In genomic region chrX:45722471-45722870, GRCh38 we compare ENCODE assay signal across 20 cellular contexts.
DNase-seq lines count a peak whose midpoint lies in the region; ATAC-seq, FAIRE-seq and TF ChIP-seq lines count a peak whose summit lies in the region.
"Had no signal": no experiment of that assay in that cellular context is flagged by ENCODE, and none has a peak within 500 bp of the region (broad histone marks: within the 10 kb centered on the region; RNA-seq: fewer than 3 reads in every experiment).

No MANE protein-coding gene starts in this region.

- H3K23ac ChIP-seq in neuronal stem cell (ENCODE audit: low read depth, low read length, poor library complexity), result no peak overlapping the region

- DNase-seq in AG10803 (ENCODE audit: low read depth) (peak; percentile 14), RWPE1 (ENCODE audit: low spot score) (no peak), astrocyte (ENCODE audit: low read depth) (peak; percentile 56), iris pigment epithelial cell (ENCODE audit: low read depth) (peak; percentile 59), germinal center (ENCODE audit: low spot score) (no peak), HepG2 (ENCODE audit: low spot score) (no peak), neuronal stem cell (ENCODE audit: low spot score) (no peak), activated gamma-delta T cell treated with Interleukin-2 at 50 U/mL for 16 hours (no peak)
- DNase-seq: CD4-positive, alpha-beta memory T cell; DMS153; DMS79; GF-D8; H9 had no signal

- H4K8ac ChIP-seq in neuronal stem cell (ENCODE audit: low read depth, low read length), result no peak overlapping the region

- H3K27me3 Mint-ChIP-seq in astrocyte (ENCODE audit: low read depth, unreplicated experiment), result no peaks in the 10 kb centered on the region
- H3K27me3 Mint-ChIP-seq: CD4-positive, alpha-beta memory T cell had no signal

- no TSS peak for BruUV-seq in HepG2 (replicated peaks; lab: Mats Ljungman, UMichigan)

- H2BK120ac ChIP-seq in neuronal stem cell (ENCODE audit: low read depth, low read length), result no peak overlapping the region

- intact Hi-C loops in HepG2 (cut with micrococcal nuclease; ENCODE audit: unreplicated experiment), result no loop called here

- ATAC-seq in HepG2, result no peak
- ATAC-seq: A549 had no signal

- H3K36me3 ChIP-seq in astrocyte (ENCODE audit: insufficient read depth, low read length) (no peaks in the 10 kb centered on the region), HepG2 (replicated peaks in 1 of 2; ENCODE audit: control insufficient read depth in 1 of 2, insufficient read depth in 2 of 2, low read length in 2 of 2) (no peaks in the 10 kb centered on the region), neuronal stem cell (replicated peaks in 1 of 2; ENCODE audit: control insufficient read depth in 2 of 2, insufficient read depth in 2 of 2, low read length in 2 of 2) (no peaks in the 10 kb centered on the region)
- H3K36me3 ChIP-seq: BLaER1 had no signal

- WGBS in HepG2 (ENCODE audit: low lambda C conversion rate), result 45% methylated on average over 3 of the region's 3 CpGs
- WGBS in neuronal stem cell (ENCODE audit: extremely low coverage in 2 of 2, insufficient read length in 2 of 2, insufficient replicate concordance in 1 of 2), 2 donors, result no CpG with 5 or more reads among the region's 3 CpGs

- H3K4me1 Mint-ChIP-seq in astrocyte (ENCODE audit: low read depth, unreplicated experiment), result peaks cover 9% of the 10 kb centered on the region
- H3K4me1 Mint-ChIP-seq: CD4-positive, alpha-beta memory T cell had no signal

- peak overlapping the region; percentile 44; the same call in 1 of the 2 replicates for H3K27ac ChIP-seq in RWPE1
- no peak overlapping the region for H3K27ac ChIP-seq in astrocyte (ENCODE audit: low read depth, low read length)
- no peak overlapping the region for H3K27ac ChIP-seq in HepG2 (ENCODE audit: extremely low read length, insufficient read depth, low read length)
- H3K27ac ChIP-seq in neuronal stem cell (replicated peaks; ENCODE audit: low read length), result no peak overlapping the region
- H3K27ac ChIP-seq: 22Rv1, A549, BLaER1, HL-60 had no signal

- no peak overlapping the region for H3K4me2 ChIP-seq in astrocyte (ENCODE audit: low read length)
- H3K4me2 ChIP-seq in HepG2 (ENCODE audit: low read depth, low read length), result no peak overlapping the region
- H3K4me2 ChIP-seq in neuronal stem cell (ENCODE audit: insufficient read depth, low read length, poor library complexity, severe bottlenecking), result no peak overlapping the region
- H3K4me2 ChIP-seq: A549, BLaER1 had no signal

- peak; percentile 98 for FAIRE-seq in astrocyte (lab: Jason Lieb, UNC)
- no peak for FAIRE-seq in HepG2 (lab: Jason Lieb, UNC)
- FAIRE-seq: A549, H1 had no signal

- H3K4me3 Mint-ChIP-seq in astrocyte (ENCODE audit: unreplicated experiment), result no peak overlapping the region
- H3K4me3 Mint-ChIP-seq: CD14-positive monocyte; CD4-positive, alpha-beta memory T cell; H9; IgD-negative memory B cell had no signal

- H2BK15ac ChIP-seq in neuronal stem cell (ENCODE audit: low read length), result no peak overlapping the region

- H3K79me1 ChIP-seq in neuronal stem cell (ENCODE audit: low read depth, low read length), result no peaks in the 10 kb centered on the region

- no peak overlapping the region for H2BK12ac ChIP-seq in neuronal stem cell (ENCODE audit: low read length)

- no peaks in the 10 kb centered on the region for H3K9me3 Mint-ChIP-seq in astrocyte (ENCODE audit: unreplicated experiment)

- CTCF ChIA-PET in RWPE1 (lab: Yijun Ruan, JAX), result no interaction called here
- CTCF ChIA-PET in HepG2 (lab: Yijun Ruan, JAX; ENCODE audit: low intra/inter-chr PET ratio, low total read pairs), result no interaction called here

- H4K91ac ChIP-seq in neuronal stem cell (ENCODE audit: low read depth, low read length, poor library complexity), result no peak overlapping the region

- peaks cover 6% of the 10 kb centered on the region for H3K4me1 ChIP-seq in astrocyte (ENCODE audit: insufficient read depth, low read length)
- no peaks in the 10 kb centered on the region for H3K4me1 ChIP-seq in HepG2 (ENCODE audit: insufficient read depth, low read length)
- no peaks in the 10 kb centered on the region for H3K4me1 ChIP-seq in neuronal stem cell (ENCODE audit: control insufficient read depth in 2 of 2, insufficient read depth in 1 of 2, low read depth in 1 of 2, low read length in 2 of 2)
- H3K4me1 ChIP-seq: A549 had no signal

- in situ Hi-C loops in HepG2 (cut with HindIII; ENCODE audit: extremely low pct_ligation_motif_present, low pct_unique_long_range_greater_than_20kb), result no loop called here

- no peak overlapping the region for H3K4ac ChIP-seq in neuronal stem cell (ENCODE audit: low read length)

- no peak overlapping the region for H2AK5ac ChIP-seq in neuronal stem cell (ENCODE audit: low read depth, low read length)

- H4K20me1 ChIP-seq in astrocyte (ENCODE audit: insufficient read depth, low read length), result no peaks in the 10 kb centered on the region
- H4K20me1 ChIP-seq in HepG2 (ENCODE audit: insufficient read depth, low read length), result no peaks in the 10 kb centered on the region
- H4K20me1 ChIP-seq: BLaER1 had no signal

- H3K4me3 ChIP-seq in AG10803 (ENCODE audit: low read length) (no peak overlapping the region), astrocyte (ENCODE audit: insufficient read depth, low read depth, low read length) (no peak overlapping the region), HepG2 (replicated peaks in 1 of 3; ENCODE audit: insufficient read depth in 1 of 3, low read depth in 2 of 3, low read length in 3 of 3) (no peak overlapping the region), neuronal stem cell (ENCODE audit: low read length in 2 of 2) (no peak overlapping the region)
- H3K4me3 ChIP-seq: A549, BLaER1 had no signal

- no peak for TF ChIP-seq RAD21 in HepG2 (CRISPR knock-in tag; IDR thresholded peaks at IDR 0.05)

- no peak overlapping the region for H2BK5ac ChIP-seq in neuronal stem cell (ENCODE audit: low read length)

- H2AFZ ChIP-seq in astrocyte (ENCODE audit: low read depth, low read length) (no peak overlapping the region), HepG2 (ENCODE audit: low read length) (no peak overlapping the region), neuronal stem cell (ENCODE audit: low read length) (no peak overlapping the region)

- H3K18ac ChIP-seq in neuronal stem cell (ENCODE audit: low read length), result no peak overlapping the region

- TF ChIP-seq CTCF in AG10803 (conservative IDR thresholded peaks at IDR 0.05; ENCODE audit: low read length) (no peak), RWPE1 (conservative IDR thresholded peaks at IDR 0.05; ENCODE audit: low read depth) (no peak), astrocyte (IDR thresholded peaks at IDR 0.05; ENCODE audit: insufficient read depth, low read depth, low read length) (no peak), HepG2 (CRISPR knock-in tag; IDR thresholded peaks at IDR 0.05) (no peak)

- POLR2A ChIA-PET in RWPE1 (lab: Yijun Ruan, JAX; ENCODE audit: low non-redundant PET) (no interaction called here), HepG2 (lab: Yijun Ruan, JAX) (no interaction called here)

- H3K79me2 ChIP-seq in astrocyte (ENCODE audit: insufficient read depth, low read length) (no peaks in the 10 kb centered on the region), HepG2 (ENCODE audit: insufficient read depth, low read length) (no peaks in the 10 kb centered on the region)

- H3K36me3 Mint-ChIP-seq in astrocyte (ENCODE audit: low read depth, unreplicated experiment), result no peaks in the 10 kb centered on the region
- H3K36me3 Mint-ChIP-seq: CD14-positive monocyte; CD4-positive, alpha-beta memory T cell; IgD-negative memory B cell had no signal

- H3K27me3 ChIP-seq in astrocyte (ENCODE audit: insufficient read depth, low read length) (no peaks in the 10 kb centered on the region), HepG2 (ENCODE audit: control insufficient read depth in 1 of 2, insufficient read depth in 2 of 2, low read length in 2 of 2) (no peaks in the 10 kb centered on the region), neuronal stem cell (ENCODE audit: control insufficient read depth in 3 of 3, insufficient read depth in 3 of 3, low read depth in 1 of 3, low read length in 3 of 3) (no peaks in the 10 kb centered on the region)
- H3K27me3 ChIP-seq: BLaER1 had no signal

- H3K9me3 ChIP-seq in astrocyte (ENCODE audit: insufficient read depth, low read depth, low read length), result no peaks in the 10 kb centered on the region
- no peaks in the 10 kb centered on the region for H3K9me3 ChIP-seq in HepG2 (ENCODE audit: low read length)
- no peaks in the 10 kb centered on the region for H3K9me3 ChIP-seq in neuronal stem cell (replicated peaks in 1 of 2; ENCODE audit: control insufficient read depth in 2 of 2, insufficient read depth in 1 of 2, low read depth in 1 of 2, low read length in 2 of 2)
- H3K9me3 ChIP-seq: A549, BLaER1 had no signal

- TF ChIP-seq EP300 in HepG2 (IDR thresholded peaks at IDR 0.05; ENCODE audit: low read depth in 2 of 2, low read length in 2 of 2) (no peak), HepG2 (CRISPR knock-in tag; IDR thresholded peaks at IDR 0.05; ENCODE audit: borderline replicate concordance) (no peak)

- H3K9ac ChIP-seq in astrocyte (ENCODE audit: low read length) (no peak overlapping the region), HepG2 (ENCODE audit: insufficient read depth, low read depth, low read length) (no peak overlapping the region), neuronal stem cell (ENCODE audit: low read depth, low read length, poor library complexity) (no peak overlapping the region)
- H3K9ac ChIP-seq: BLaER1 had no signal

- no peak overlapping the region for H3K27ac Mint-ChIP-seq in astrocyte (ENCODE audit: unreplicated experiment)
- H3K27ac Mint-ChIP-seq: CD14-positive monocyte; CD4-positive, alpha-beta memory T cell; H9; IgD-negative memory B cell had no signal

- H3K14ac ChIP-seq in neuronal stem cell (ENCODE audit: low read length), result no peak overlapping the region

- TF ChIP-seq POLR2A in HepG2 (IDR thresholded peaks at IDR 0.05; ENCODE audit: insufficient read depth in 1 of 2, low read depth in 2 of 2, low read length in 2 of 2), result no peak

TF ChIP-seq in HepG2, 621 proteins besides CTCF, POLR2A, EP300 and RAD21 (continues in another document):
- TF ChIP-seq HOXA3 (CRISPR knock-in tag; IDR thresholded peaks at IDR 0.05), result no peak
- no peak for TF ChIP-seq SCMH1 (CRISPR knock-in tag; IDR thresholded peaks at IDR 0.05; ENCODE audit: borderline replicate concordance)
- TF ChIP-seq STAG1 (CRISPR knock-in tag; IDR thresholded peaks at IDR 0.05), result no peak
- TF ChIP-seq ATF7-NPFF (CRISPR knock-in tag; IDR thresholded peaks at IDR 0.05; ENCODE audit: low read depth), result no peak
- no peak for TF ChIP-seq ZNF280B (CRISPR knock-in tag; IDR thresholded peaks at IDR 0.05; ENCODE audit: borderline replicate concordance)

Comparison
In these comparisons a context has a peak if more than half of its experiments do, and no peak if none do; other contexts are left out.
1. DNase-seq: peak in AG10803 (single experiment), astrocyte (single experiment) and iris pigment epithelial cell (single experiment); none in RWPE1 (single experiment), germinal center (single experiment), HepG2 (single experiment), neuronal stem cell (single experiment) and activated gamma-delta T cell treated with Interleukin-2 at 50 U/mL for 16 hours (single experiment).